Comparison of ENCODE assay signal across 11 cellular contexts in the genomic region with DNA sequence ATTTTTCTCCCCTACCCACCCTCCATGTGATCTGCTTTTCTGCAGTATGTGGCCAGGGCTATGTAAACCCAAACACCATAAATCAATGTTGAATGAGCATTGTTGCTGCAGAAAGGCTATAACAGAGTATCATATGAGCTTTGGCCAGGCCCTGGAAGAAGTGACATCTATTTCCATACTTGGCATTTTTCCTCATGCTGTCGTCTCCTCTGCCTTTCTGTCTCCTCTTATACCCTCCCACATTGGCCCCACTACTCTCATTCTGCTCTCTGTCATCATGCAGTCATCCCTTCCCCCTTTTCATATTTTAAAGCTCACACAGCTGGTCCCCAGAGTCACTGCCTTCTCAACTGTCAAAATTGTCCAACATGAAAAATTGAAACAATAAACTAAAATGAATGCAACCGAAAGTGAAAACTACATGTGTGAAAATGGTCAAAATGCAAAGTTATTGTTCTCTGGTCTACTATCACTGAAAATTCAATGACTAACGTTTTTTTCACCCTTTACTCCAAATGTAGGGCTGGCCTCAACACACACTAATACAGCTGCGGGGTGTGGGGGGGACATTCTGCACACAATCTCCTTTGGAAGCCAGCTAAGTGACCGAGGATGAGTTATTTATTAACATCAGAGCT.
DNase-seq lines count a peak whose midpoint lies in the region; ATAC-seq and TF ChIP-seq lines count a peak whose summit lies in the region.
"Had no signal": no experiment of that assay in that cellular context is flagged by ENCODE, and none has a peak within 500 bp of the region (broad histone marks: within the 10 kb centered on the region; RNA-seq: fewer than 3 reads in every experiment).

No MANE protein-coding gene starts in this region.

- ATAC-seq in GM19043 (IDR thresholded peaks at IDR 0.05; ENCODE audit: low read depth, unreplicated experiment), result peak; percentile 73
- ATAC-seq in HG02571 (IDR thresholded peaks at IDR 0.05; ENCODE audit: unreplicated experiment), result peak; percentile 79
- ATAC-seq in HG03354 (IDR thresholded peaks at IDR 0.05; ENCODE audit: poor library complexity, severe bottlenecking, unreplicated experiment), result peak; percentile 76

- no peak for TF ChIP-seq CTCF in coronary artery (IDR thresholded peaks at IDR 0.05)

- no peak overlapping the region for H3K4me3 ChIP-seq in coronary artery
- H3K4me3 ChIP-seq: left ventricle myocardium inferior had no signal

- H3K27ac ChIP-seq in coronary artery, result no peak overlapping the region
- H3K27ac ChIP-seq: left ventricle myocardium inferior had no signal

- peak; percentile 1 for DNase-seq in renal cortical epithelial cell (ENCODE audit: low read depth)
- no peak for DNase-seq in NCI-H2029 (lab: John Stamatoyannopoulos, UW)
- DNase-seq in coronary artery (ENCODE audit: low spot score), result no peak
- DNase-seq in GOT3 (lab: John Stamatoyannopoulos, UW), result no peak
- DNase-seq: activated B cell treated with CpG ODN at 0.5 μM for 24 hours; activated effector memory CD4-positive, alpha-beta T cell treated with anti-CD3 and anti-CD28 coated beads, Interleukin-2, amount 50 U/mL, for 16 hours; left ventricle myocardium inferior; NCI-H1930 had no signal
